8 cellular contexts compared by ENCODE assay signal in the genomic region with DNA sequence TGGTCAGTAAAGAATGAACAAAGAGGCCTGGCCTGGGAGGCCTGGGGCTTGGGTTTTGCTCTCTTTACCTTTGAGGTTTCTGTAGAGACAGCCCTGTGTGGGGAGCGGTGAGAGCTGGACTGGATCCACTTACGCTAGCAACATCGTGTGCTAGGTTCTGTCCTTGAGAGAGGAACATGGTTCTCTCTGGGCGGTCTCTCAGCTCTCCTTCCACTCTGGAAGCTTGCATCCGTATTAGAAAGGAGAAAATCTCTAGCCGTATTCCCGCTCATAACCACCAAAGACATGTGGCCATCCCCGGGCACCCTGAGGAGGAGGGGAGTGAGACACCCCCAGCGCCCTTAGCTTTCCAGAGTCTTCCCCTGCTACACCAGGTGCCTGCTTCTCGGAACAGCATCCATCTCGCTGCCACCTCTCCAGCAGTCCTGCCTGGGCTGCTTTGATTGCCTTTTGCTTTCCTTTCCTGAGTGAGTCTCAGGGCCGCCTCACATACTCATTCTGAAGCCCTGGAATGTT. TPM values are rescaled to one million over a fixed set of nuclear protein-coding genes. Genes with fewer than 3 reads are reported as not detected.
A peak's percentile ranks its signal among the peaks of the same experiment; 100 is the strongest.
DNase-seq lines count a peak whose midpoint lies in the region; ATAC-seq and TF ChIP-seq lines count a peak whose summit lies in the region.

No MANE protein-coding gene starts in this region.

- H3K27me3 Mint-ChIP-seq in T-cell = no peaks in the 10 kb centered on the region

- no peak for TF ChIP-seq POLR2A in sigmoid colon (IDR thresholded peaks at IDR 0.05)

- H3K4me1 ChIP-seq in left ventricle myocardium inferior (peaks cover 80% of the 10 kb centered on the region), sigmoid colon (peaks cover 0 to 51% (median 47%) of the 10 kb centered on the region in 4 donors)

- no peak for TF ChIP-seq EP300 in sigmoid colon (IDR thresholded peaks at IDR 0.05)

- no peak for TF ChIP-seq CTCF in GM12864 (IDR thresholded peaks at IDR 0.05; ENCODE audit: low read depth, low read length, missing control alignments)
- TF ChIP-seq CTCF in left ventricle myocardium inferior (IDR thresholded peaks at IDR 0.05; ENCODE audit: borderline replicate concordance) = no peak
- no peak for TF ChIP-seq CTCF in sigmoid colon (IDR thresholded peaks at IDR 0.05)

- POLR2A ChIA-PET in T-cell (lab: Charles Lee) = no interaction called here

- H3K36me3 ChIP-seq in left ventricle myocardium inferior (no peaks in the 10 kb centered on the region), sigmoid colon (peaks cover 0 to 7% (median 0%) of the 10 kb centered on the region in 4 donors)

- intact Hi-C loops in left ventricle myocardium inferior (cut with micrococcal nuclease) (no loop called here), sigmoid colon (cut with DNase I) (loop anchor here (5.0 to 10.0 kb wide), 2 partner anchors 262 to 330 kb away; a partner anchor contains a TSS)

- peak overlapping the region; percentile 76 for H3K27ac Mint-ChIP-seq in T-cell

- H3K27ac ChIP-seq in left ventricle myocardium inferior (replicated peaks) = peak overlapping the region; percentile 96
- H3K27ac ChIP-seq in sigmoid colon = peak overlapping the region; percentile 91 to 95 (median 92)

- peaks cover 10% of the 10 kb centered on the region for H3K36me3 Mint-ChIP-seq in T-cell

- H3K27me3 ChIP-seq in left ventricle myocardium inferior (ENCODE audit: low read depth) = no peaks in the 10 kb centered on the region
- no peaks in the 10 kb centered on the region for H3K27me3 ChIP-seq in sigmoid colon

- no peaks in the 10 kb centered on the region for H3K9me3 Mint-ChIP-seq in T-cell

- H3K9me3 ChIP-seq in left ventricle myocardium inferior (replicated peaks) (no peaks in the 10 kb centered on the region), sigmoid colon (no peaks in the 10 kb centered on the region)

- H3K4me3 ChIP-seq in GM12864 (ENCODE audit: low read depth, low read length) (peak overlapping the region; percentile 97), left ventricle myocardium inferior (peak overlapping the region; percentile 96), sigmoid colon (peak overlapping the region; percentile 74 to 99 (median 98))

- ATAC-seq in T-cell (replicated peaks in 1 of 4) = no peak

- H3K4me3 Mint-ChIP-seq in T-cell = peak overlapping the region; percentile 85 to 91 (median 91)

- CTCF ChIA-PET in T-cell (lab: Charles Lee) = interaction anchor here in 1 of 2 donors (0.7 to 1.4 kb wide), 2 partner anchors 24 to 345 kb away, joined by 3 to 6 read pairs; a partner anchor contains a TSS

- H3K4me1 Mint-ChIP-seq in T-cell = peaks cover 57 to 61% (median 60%) of the 10 kb centered on the region in 3 donors

- DNase-seq in GM12864 (ENCODE audit: low read depth) = no peak
- DNase-seq in T-cell = no peak
- no peak for DNase-seq in left ventricle myocardium inferior
- DNase-seq in sigmoid colon = no peak
- DNase-seq in dedifferentiated amniotic fluid mesenchymal stem cell (ENCODE audit: extremely low spot score) = no peak
- no peak for DNase-seq in NCI-H1092 (lab: John Stamatoyannopoulos, UW)
- DNase-seq in ecto neural progenitor cell (ENCODE audit: low spot score) = no peak
- DNase-seq in SKM-1 treated with dmso at 0.1 percent for 144 hours (lab: John Stamatoyannopoulos, UW; ENCODE audit: unreplicated experiment) = no peak

- WGBS in sigmoid colon, 2 donors = 18 to 51% methylated on average over 12 of the region's 12 CpGs

RNA-seq across cellular contexts. Expression of a gene that starts 1.3 kb away (rescaled TPM):
- total RNA-seq in T-cell = 10 to 100 TPM; 36.6 to 44.8 (median 42.3) TPM
- total RNA-seq in left ventricle myocardium inferior = 33.7 TPM
- total RNA-seq in sigmoid colon = 10 to 100 TPM; 15.0 to 22.7 (median 17.2) TPM
- 10 to 100 TPM; 13.8 to 19.0 (median 16.6) TPM for polyA plus RNA-seq in sigmoid colon

RNA-seq across cellular contexts. Expression of a gene that starts 23.4 kb away (rescaled TPM):
- total RNA-seq in T-cell (10 to 100 TPM; 29.9 to 54.6 (median 36.8) TPM), left ventricle myocardium inferior (58.2 TPM), sigmoid colon (10 to 100 TPM in 3 of 4 donors, 1 to 10 TPM in 1; 7.5 to 23.2 (median 15.0) TPM)
- 10 to 100 TPM; 30.6 to 34.7 (median 31.9) TPM for polyA plus RNA-seq in sigmoid colon
